8 cellular contexts compared by ENCODE assay signal in the genomic region with DNA sequence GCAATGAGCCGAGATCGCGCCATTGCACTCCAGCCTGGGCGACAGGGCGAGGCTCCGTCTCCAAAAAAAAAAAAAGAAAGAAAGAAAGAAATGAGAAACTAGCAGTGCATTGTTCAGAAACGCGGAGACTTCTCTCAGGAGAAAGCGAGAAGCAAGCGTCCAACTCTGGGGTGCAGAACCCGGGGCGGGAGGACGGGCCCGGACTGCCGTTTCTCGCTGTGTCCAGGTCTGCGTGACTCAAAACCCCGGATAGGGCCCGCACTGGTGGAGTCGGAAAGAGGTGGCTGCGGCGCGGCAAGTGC. TPM values are rescaled to one million over a fixed set of nuclear protein-coding genes. Genes with fewer than 3 reads are reported as not detected.
DNase-seq lines count a peak whose midpoint lies in the region; ATAC-seq and TF ChIP-seq lines count a peak whose summit lies in the region.

No MANE protein-coding gene starts in this region.

- intact Hi-C loops in sigmoid colon (cut with DNase I): loop anchor here (2.0 kb wide), 1 partner anchor 40 kb away; the partner anchor contains the start of gene SSU72

- DNase-seq in GM12865 (ENCODE audit: low read depth): no peak
- no peak for DNase-seq in fibroblast of villous mesenchyme (ENCODE audit: low read depth)
- no peak for DNase-seq in sigmoid colon
- DNase-seq in NCI-H146 treated with DMSO at 0.1 percent for 48 hours (lab: John Stamatoyannopoulos, UW; ENCODE audit: unreplicated experiment): no peak
- DNase-seq in HK-2 (ENCODE audit: unreplicated experiment): no peak
- no peak for DNase-seq in DMS79 treated with DMSO at 0.1 percent for 48 hours (lab: John Stamatoyannopoulos, UW)

- H3K9me3 ChIP-seq in sigmoid colon: no peaks in the 10 kb centered on the region

- no peaks in the 10 kb centered on the region for H3K27me3 ChIP-seq in sigmoid colon

- no peak for TF ChIP-seq EP300 in sigmoid colon (IDR thresholded peaks at IDR 0.05)

- peak overlapping the region; percentile 99 for H3K27ac ChIP-seq in VCaP
- H3K27ac ChIP-seq in sigmoid colon: peak overlapping the region; percentile 100

- H3K4me3 ChIP-seq in GM12865 (ENCODE audit: low read depth, low read length) (peak overlapping the region; percentile 99), fibroblast of villous mesenchyme (ENCODE audit: low read depth, low read length) (peak overlapping the region; percentile 83), sigmoid colon (peak overlapping the region; percentile 72 to 99 (median 98))

- no peak for ATAC-seq in HG03139 (IDR thresholded peaks at IDR 0.05; ENCODE audit: unreplicated experiment)

- 0% methylated on average over 23 of the region's 23 CpGs for WGBS in sigmoid colon, 2 donors

- TF ChIP-seq CTCF in GM12865 (IDR thresholded peaks at IDR 0.05; ENCODE audit: insufficient read depth, low read depth, low read length, missing control alignments): no peak
- TF ChIP-seq CTCF in VCaP (conservative IDR thresholded peaks at IDR 0.05): no peak
- no peak for TF ChIP-seq CTCF in fibroblast of villous mesenchyme (IDR thresholded peaks at IDR 0.05; ENCODE audit: insufficient read depth, low read depth, low read length)
- TF ChIP-seq CTCF in sigmoid colon (IDR thresholded peaks at IDR 0.05): no peak

- peaks cover 0 to 37% (median 32%) of the 10 kb centered on the region in 4 donors for H3K4me1 ChIP-seq in sigmoid colon

- TF ChIP-seq POLR2A in sigmoid colon (IDR thresholded peaks at IDR 0.05): no peak

- peaks cover 0 to 18% (median 3%) of the 10 kb centered on the region in 4 donors for H3K36me3 ChIP-seq in sigmoid colon

RNA-seq across cellular contexts. Expression of gene MIB2, which starts 0.4 kb away (rescaled TPM):
- total RNA-seq in fibroblast of villous mesenchyme (58.7 and 62.8 TPM in 2 replicates), sigmoid colon (10 to 100 TPM; 32.7 to 95.3 (median 53.6) TPM)
- 10 to 100 TPM; 24.6 to 77.6 (median 33.3) TPM for polyA plus RNA-seq in sigmoid colon

RNA-seq across cellular contexts. Expression of gene FNDC10, which starts 15.0 kb away (rescaled TPM):
- 0.43 and 2.6 TPM in 2 replicates for total RNA-seq in fibroblast of villous mesenchyme
- total RNA-seq in sigmoid colon: 1 to 10 TPM in 3 of 4 donors, under 1 TPM in 1; 0.82 to 2.8 (median 1.6) TPM
- polyA plus RNA-seq in sigmoid colon: 1 to 10 TPM; 1.2 to 3.5 (median 2.8) TPM

RNA-seq across cellular contexts. Expression of gene MMP23B, which starts 17.1 kb away (rescaled TPM):
- total RNA-seq in fibroblast of villous mesenchyme (6.5 and 11.0 TPM in 2 replicates), sigmoid colon (10 to 100 TPM in 2 of 4 donors, 1 to 10 TPM in 2; 1.8 to 58.7 (median 17.2) TPM)
- polyA plus RNA-seq in sigmoid colon: 1 to 10 TPM; 2.2 to 3.6 (median 2.3) TPM

RNA-seq across cellular contexts. Expression of gene SSU72, which starts 40.2 kb away (rescaled TPM):
- 58.7 and 68.6 TPM in 2 replicates for total RNA-seq in fibroblast of villous mesenchyme
- 100 to 1,000 TPM in 3 of 4 donors, 10 to 100 TPM in 1; 98.9 to 119 (median 109) TPM for total RNA-seq in sigmoid colon
- polyA plus RNA-seq in sigmoid colon: 100 to 1,000 TPM; 129 to 165 (median 150) TPM

RNA-seq across cellular contexts. Expression of gene CDK11B, which starts 43.9 kb away (rescaled TPM):
- 5.2 and 6.0 TPM in 2 replicates for total RNA-seq in fibroblast of villous mesenchyme
- 10 to 100 TPM; 23.9 to 51.0 (median 27.8) TPM for total RNA-seq in sigmoid colon
- 10 to 100 TPM; 30.0 to 38.4 (median 37.9) TPM for polyA plus RNA-seq in sigmoid colon
